ENCODE assay signal across 33 cellular contexts in the genomic region with DNA sequence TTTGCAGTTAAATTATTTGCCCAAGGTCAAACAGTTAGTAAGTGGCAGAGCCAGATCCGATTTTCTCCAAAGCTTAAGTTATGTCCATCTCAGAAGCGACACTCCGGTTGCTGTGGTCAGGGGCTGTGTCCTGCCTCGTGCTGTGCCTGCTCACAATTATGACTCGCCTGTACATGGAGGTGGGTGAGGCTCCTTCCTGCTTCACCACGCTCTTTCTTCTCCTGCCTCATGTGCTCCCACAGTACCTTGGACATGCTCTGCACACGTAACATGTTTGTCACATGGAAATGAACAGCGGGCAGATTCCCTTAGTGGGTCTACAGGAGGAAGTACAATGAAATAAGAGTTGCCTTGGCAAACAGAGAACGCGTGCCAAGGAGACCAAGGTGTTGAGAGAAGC.
"Had no signal": no experiment of that assay in that cellular context is flagged by ENCODE, and none has a peak within 500 bp of the region (broad histone marks: within the 10 kb centered on the region; RNA-seq: fewer than 3 reads in every experiment).

No MANE protein-coding gene starts in this region.

- H3K27ac ChIP-seq: brain microvascular endothelial cell, colonic mucosa, dorsolateral prefrontal cortex, esophagus muscularis mucosa, foreskin keratinocyte, gastrocnemius medialis, WERI-Rb-1 had no signal

- H3K27me3 Mint-ChIP-seq: activated B cell treated with CpG ODN at 0.5 μM for 24 hours; activated CD8-positive, alpha-beta T cell treated with anti-CD3 and anti-CD28 coated beads for 36 hours; activated naive CD8-positive, alpha-beta T cell; activated T-cell treated with anti-CD3 and anti-CD28 coated beads, Interleukin-2, amount 50 U/mL, for 24 hours had no signal

- DNase-seq: activated B cell treated with CpG ODN at 0.5 μM for 24 hours; activated CD4-positive, alpha-beta T cell treated with anti-CD3 and anti-CD28 coated beads for 48 hours; activated CD4-positive, alpha-beta T cell treated with anti-CD3 and anti-CD28 coated beads, Interleukin-2, amount 50 U/mL, for 1 hour; activated CD4-positive, alpha-beta T cell treated with anti-CD3 and anti-CD28 coated beads, Interleukin-2, amount 50 U/mL, for 48 hours; activated CD8-positive, alpha-beta memory T cell treated with anti-CD3 and anti-CD28 coated beads, Interleukin-2, amount 50 U/mL, for 48 hours; activated CD8-positive, alpha-beta T cell treated with anti-CD3 and anti-CD28 coated beads for 36 hours; activated gamma-delta T cell; activated naive CD4-positive, alpha-beta T cell; activated naive CD4-positive, alpha-beta T cell treated with anti-CD3 and anti-CD28 coated beads, Interleukin-2, amount 10 ng/mL, durations not matched to agents 7 days and 5 days; activated T-cell treated with anti-CD3 and anti-CD28 coated beads for 4 hours; activated T-cell treated with anti-CD3 and anti-CD28 coated beads, Interleukin-2, amount 50 U/mL, for 24 hours; activated T-cell treated with anti-CD3 and anti-CD28 coated beads, Interleukin-2, amount 50 U/mL, for 72 hours; amniotic stem cell; anterior cingulate cortex; brain microvascular endothelial cell; caudate nucleus; colonic mucosa; dorsolateral prefrontal cortex; effector memory CD4-positive, alpha-beta T cell; endodermal cell; erythroblast; gastrocnemius medialis; glutamatergic neuron; T-helper 1 cell; T-helper 17 cell; T1000; WERI-Rb-1 had no signal

- H3K4me1 ChIP-seq: colonic mucosa, esophagus muscularis mucosa, gastrocnemius medialis had no signal

- H3K9me3 ChIP-seq: colonic mucosa, esophagus muscularis mucosa, gastrocnemius medialis had no signal

- H3K9me3 Mint-ChIP-seq: activated B cell treated with CpG ODN at 0.5 μM for 24 hours; activated CD8-positive, alpha-beta T cell treated with anti-CD3 and anti-CD28 coated beads for 36 hours; activated naive CD4-positive, alpha-beta T cell treated with anti-CD3 and anti-CD28 coated beads, Interleukin-2, amount 10 ng/mL, durations not matched to agents 7 days and 5 days; activated T-cell treated with anti-CD3 and anti-CD28 coated beads, Interleukin-2, amount 50 U/mL, for 24 hours; activated T-cell treated with anti-CD3 and anti-CD28 coated beads, Interleukin-2, amount 50 U/mL, for 72 hours; dendritic cell treated with granulocyte-macrophage colony-stimulating factor and Interleukin-4, amounts not matched to agents 40 ng/mL and 50 ng/mL, for 4 days; endodermal cell; T-helper 2 cell treated with Interferon-gamma antibody and Interleukin-4, amounts not matched to agents 5 μg/mL and 100 μg/mL, for 36 hours had no signal

- ATAC-seq: activated CD4-positive, CD25-positive, alpha-beta regulatory T cell treated with anti-CD3 and anti-CD28 coated beads, Interleukin-2, amount 50 U/mL, for 24 hours; activated CD8-positive, alpha-beta T cell treated with anti-CD3 and anti-CD28 coated beads for 36 hours; activated T-cell treated with anti-CD3 and anti-CD28 coated beads, Interleukin-2, amount 50 U/mL, for 72 hours; foreskin keratinocyte; gastrocnemius medialis; T-helper 17 cell had no signal

- H3K27me3 ChIP-seq: brain microvascular endothelial cell, colonic mucosa had no signal

- H3K27ac Mint-ChIP-seq: activated B cell treated with CpG ODN at 0.5 μM for 24 hours; activated CD8-positive, alpha-beta T cell treated with anti-CD3 and anti-CD28 coated beads for 36 hours; activated naive CD4-positive, alpha-beta T cell treated with anti-CD3 and anti-CD28 coated beads, Interleukin-2, amount 10 ng/mL, durations not matched to agents 7 days and 5 days; activated naive CD8-positive, alpha-beta T cell; activated T-cell treated with anti-CD3 and anti-CD28 coated beads, Interleukin-2, amount 50 U/mL, for 24 hours; activated T-cell treated with anti-CD3 and anti-CD28 coated beads, Interleukin-2, amount 50 U/mL, for 72 hours; dendritic cell treated with granulocyte-macrophage colony-stimulating factor and Interleukin-4, amounts not matched to agents 40 ng/mL and 50 ng/mL, for 4 days; endodermal cell; T-helper 17 cell; T-helper 2 cell treated with Interferon-gamma antibody and Interleukin-4, amounts not matched to agents 5 μg/mL and 100 μg/mL, for 36 hours had no signal

- H3K4me3 ChIP-seq: colonic mucosa, dorsolateral prefrontal cortex, esophagus muscularis mucosa, gastrocnemius medialis had no signal

- H3K36me3 Mint-ChIP-seq: activated naive CD8-positive, alpha-beta T cell had no signal

- H3K36me3 ChIP-seq: brain microvascular endothelial cell, colonic mucosa, esophagus muscularis mucosa, gastrocnemius medialis, WERI-Rb-1 had no signal

- H3K4me3 Mint-ChIP-seq: activated B cell treated with CpG ODN at 0.5 μM for 24 hours; activated CD8-positive, alpha-beta T cell treated with anti-CD3 and anti-CD28 coated beads for 36 hours; activated naive CD4-positive, alpha-beta T cell treated with anti-CD3 and anti-CD28 coated beads, Interleukin-2, amount 10 ng/mL, durations not matched to agents 7 days and 5 days; activated naive CD8-positive, alpha-beta T cell; activated T-cell treated with anti-CD3 and anti-CD28 coated beads, Interleukin-2, amount 50 U/mL, for 24 hours; activated T-cell treated with anti-CD3 and anti-CD28 coated beads, Interleukin-2, amount 50 U/mL, for 72 hours; dendritic cell treated with granulocyte-macrophage colony-stimulating factor and Interleukin-4, amounts not matched to agents 40 ng/mL and 50 ng/mL, for 4 days; endodermal cell; T-helper 17 cell; T-helper 2 cell treated with Interferon-gamma antibody and Interleukin-4, amounts not matched to agents 5 μg/mL and 100 μg/mL, for 36 hours had no signal
